ENCODE assay signal across 19 cellular contexts in the genomic region with DNA sequence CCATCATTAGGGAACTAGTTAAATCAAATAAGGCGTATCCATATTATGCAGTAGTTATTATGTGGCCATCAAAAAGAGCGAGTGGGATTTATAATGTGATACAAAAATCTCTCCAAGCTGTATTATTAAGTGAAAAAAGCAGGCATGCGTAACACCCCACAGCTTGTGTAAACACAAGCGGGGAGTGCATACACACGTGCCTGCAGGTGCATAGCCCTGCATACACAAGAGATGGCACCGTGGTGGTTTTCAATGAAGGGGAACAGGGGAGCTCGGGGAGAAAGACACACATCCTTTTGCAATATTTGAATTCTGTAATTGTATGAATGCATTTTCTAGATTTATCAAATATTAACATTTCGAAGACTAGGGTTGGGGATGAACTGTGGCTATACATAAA. TPM values are rescaled to one million over a fixed set of nuclear protein-coding genes. Genes with fewer than 3 reads are reported as not detected.
DNase-seq lines count a peak whose midpoint lies in the region; ATAC-seq and TF ChIP-seq lines count a peak whose summit lies in the region.
"Had no signal": no experiment of that assay in that cellular context is flagged by ENCODE, and none has a peak within 500 bp of the region (broad histone marks: within the 10 kb centered on the region; RNA-seq: fewer than 3 reads in every experiment).

No MANE protein-coding gene starts in this region.

- no peak overlapping the region for H4K5ac ChIP-seq in IMR-90 (ENCODE audit: low read depth, low read length)

- H3K36me3 ChIP-seq in IMR-90 (ENCODE audit: control insufficient read depth, insufficient read depth, low read length), result no peaks in the 10 kb centered on the region
- no peaks in the 10 kb centered on the region for H3K36me3 ChIP-seq in A673 (ENCODE audit: insufficient read depth, low read length, poor library complexity, severe bottlenecking)
- H3K36me3 ChIP-seq: brain microvascular endothelial cell, lower lobe of right lung, neutrophil, stomach had no signal

- TF ChIP-seq POLR2A in IMR-90 (IDR thresholded peaks at IDR 0.05; ENCODE audit: low read depth, low read length), result no peak

- no peak overlapping the region for H2BK15ac ChIP-seq in IMR-90 (ENCODE audit: low read depth, low read length)

- no peak overlapping the region for H2BK120ac ChIP-seq in IMR-90 (ENCODE audit: low read depth, low read length)

- H3K9me3 ChIP-seq in IMR-90 (ENCODE audit: control insufficient read depth, insufficient read depth, low read length) (no peaks in the 10 kb centered on the region), A673 (ENCODE audit: low read depth, low read length, poor library complexity, severe bottlenecking) (no peaks in the 10 kb centered on the region)
- H3K9me3 ChIP-seq: lower lobe of right lung, neutrophil, stomach had no signal

- POLR2A ChIA-PET in IMR-90 (lab: Charles Lee; ENCODE audit: unreplicated experiment) (no interaction called here), A673 (lab: Charles Lee; ENCODE audit: low non-redundant PET) (no interaction called here)

- H3K79me1 ChIP-seq in IMR-90 (ENCODE audit: low read depth in 1 of 2, low read length in 2 of 2), result peaks cover 0 to 11% of the 10 kb centered on the region in 2 experiments; a peak in 2 of 4 replicates

- H3K4me1 Mint-ChIP-seq in nephron progenitor cell, result peaks cover 15% of the 10 kb centered on the region

- DNase-seq in DMS53 treated with DMSO at 0.1 percent for 48 hours (lab: John Stamatoyannopoulos, UW; ENCODE audit: unreplicated experiment) (peak; percentile 32), IMR-90 (no peak), nephron progenitor cell (no peak), A673 (ENCODE audit: low spot score) (no peak), H4 (ENCODE audit: low spot score) (no peak)
- no peak for DNase-seq in activated effector memory CD4-positive, alpha-beta T cell treated with Interleukin-2 at 50 U/mL for 16 hours
- DNase-seq: activated CD4-positive, alpha-beta T cell treated with anti-CD3 and anti-CD28 coated beads, Interleukin-2, amount 50 U/mL, for 4 hours; activated gamma-delta T cell treated with Interleukin-2 at 50 U/mL for 16 hours; brain microvascular endothelial cell; CD4-positive, alpha-beta T cell; effector memory CD4-positive, alpha-beta T cell; HCEC 1CT; lower lobe of right lung; NCI-H446 treated with DMSO at 0.1 percent for 48 hours; stomach had no signal

- H3K56ac ChIP-seq in IMR-90 (ENCODE audit: extremely low read depth, insufficient read depth, low read length), result no peak overlapping the region

- dilution Hi-C loops in IMR-90 (cut with HindIII; ENCODE audit: low sequenced_read_pairs, unreplicated experiment), result no loop called here

- H3K27ac ChIP-seq in IMR-90 (ENCODE audit: insufficient read depth, low read length) (no peak overlapping the region), VCaP (peak overlapping the region; percentile 80; the same call in 1 of the 2 replicates), A673 (ENCODE audit: low read depth, low read length, poor library complexity, severe bottlenecking) (no peak overlapping the region)
- H3K27ac ChIP-seq: brain microvascular endothelial cell, neutrophil had no signal

- no peak overlapping the region for H3K23ac ChIP-seq in IMR-90 (ENCODE audit: low read depth, low read length)

- peaks cover 15% of the 10 kb centered on the region for H3K9me1 ChIP-seq in IMR-90 (ENCODE audit: insufficient read depth, low read length)

- H3K27me3 ChIP-seq in IMR-90 (ENCODE audit: control insufficient read depth, insufficient read depth, low read length) (no peaks in the 10 kb centered on the region), A673 (replicated peaks; ENCODE audit: insufficient read depth, low read depth, low read length, poor library complexity) (peaks cover 10% of the 10 kb centered on the region)
- H3K27me3 ChIP-seq: brain microvascular endothelial cell had no signal

- H3K4me1 ChIP-seq in IMR-90 (ENCODE audit: control insufficient read depth, insufficient read depth, low read length) (peaks cover 14% of the 10 kb centered on the region), A673 (ENCODE audit: insufficient read depth, low read length, poor library complexity, severe bottlenecking) (peaks cover 3% of the 10 kb centered on the region)

- H3K9ac ChIP-seq in IMR-90 (ENCODE audit: low read depth, low read length), result no peak overlapping the region

- peak overlapping the region; percentile 70 for H3K4me3 Mint-ChIP-seq in nephron progenitor cell
- H3K4me3 Mint-ChIP-seq: CD4-positive, alpha-beta T cell had no signal

- no peak overlapping the region for H2AK5ac ChIP-seq in IMR-90 (ENCODE audit: low read depth, low read length)

- WGBS in IMR-90 (ENCODE audit: extremely low coverage in 2 of 2, insufficient read length in 1 of 2), 2 experiments, result no CpG with 5 or more reads among the region's 8 CpGs

- no TSS peak for BruUV-seq in IMR-90 (replicated peaks; lab: Mats Ljungman, UMichigan)
- no TSS peak for BruUV-seq in A673 (replicated peaks; lab: Mats Ljungman, UMichigan)

- no peak overlapping the region for H3K4me2 ChIP-seq in IMR-90 (ENCODE audit: low read depth, low read length)

- TF ChIP-seq RAD21 in IMR-90 (IDR thresholded peaks at IDR 0.05; ENCODE audit: low read length), result no peak

- ATAC-seq in IMR-90 (ENCODE audit: low read depth) (no peak), HG02870 (IDR thresholded peaks at IDR 0.05; ENCODE audit: unreplicated experiment) (no peak)
- ATAC-seq: lower lobe of right lung had no signal

- intact Hi-C loops in IMR-90 (cut with micrococcal nuclease) (no loop called here), A673 (cut with micrococcal nuclease; ENCODE audit: unreplicated experiment) (no loop called here)

- H2BK20ac ChIP-seq in IMR-90 (ENCODE audit: low read depth, low read length), result 0 out of 2 replicates have a peak overlapping the region, but pooled peaks have one; percentile 1

- H3K27me3 Mint-ChIP-seq in nephron progenitor cell (ENCODE audit: low read depth, poor library complexity), result peaks cover 41% of the 10 kb centered on the region

- H3K27ac Mint-ChIP-seq in nephron progenitor cell, result no peak overlapping the region
- H3K27ac Mint-ChIP-seq: CD4-positive, alpha-beta T cell had no signal

- H4K8ac ChIP-seq in IMR-90 (ENCODE audit: low read depth in 2 of 2, low read length in 2 of 2), result peak overlapping the region in 1 of 2 experiments; percentile 85; a peak in 2 of 4 replicates

- no peak overlapping the region for H3K18ac ChIP-seq in IMR-90 (ENCODE audit: low read depth, low read length)

- no peak overlapping the region for H3K4me3 ChIP-seq in IMR-90 (ENCODE audit: insufficient read depth, low read depth, low read length)
- H3K4me3 ChIP-seq in A673 (ENCODE audit: low read depth, low read length, poor library complexity, severe bottlenecking), result no peak overlapping the region

- no peak overlapping the region for H2BK5ac ChIP-seq in IMR-90 (ENCODE audit: low read depth, low read length, poor library complexity, severe bottlenecking)

- no peak overlapping the region for H3K4ac ChIP-seq in IMR-90 (ENCODE audit: low read depth, low read length)

- no peaks in the 10 kb centered on the region for H3K36me3 Mint-ChIP-seq in nephron progenitor cell (ENCODE audit: low read depth)

- CTCF ChIA-PET in IMR-90 (lab: Yijun Ruan, JAX), result no interaction called here
- CTCF ChIA-PET in A673 (lab: Charles Lee), result interaction anchor here (0.8 kb wide), 1 partner anchor 9 kb away, joined by 3 read pairs; no protein-coding TSS in a partner anchor

- peaks cover 7% of the 10 kb centered on the region for H3K9me3 Mint-ChIP-seq in nephron progenitor cell
- H3K9me3 Mint-ChIP-seq: CD4-positive, alpha-beta T cell had no signal

- no peak overlapping the region for H2AFZ ChIP-seq in IMR-90 (replicated peaks; ENCODE audit: low read length, poor library complexity)

- in situ Hi-C loops in IMR-90 (cut with MboI; ENCODE audit: low sequenced_read_pairs), result no loop called here

- H2AK9ac ChIP-seq in IMR-90 (replicated peaks; ENCODE audit: low read depth, low read length, poor library complexity), result no peak overlapping the region

- no peak overlapping the region for H4K91ac ChIP-seq in IMR-90 (ENCODE audit: insufficient read depth, low read depth, low read length)

- no peak overlapping the region for H3K14ac ChIP-seq in IMR-90 (replicated peaks; ENCODE audit: low read depth, low read length)

- no peaks in the 10 kb centered on the region for H4K20me1 ChIP-seq in IMR-90 (ENCODE audit: insufficient read depth, low read length)

- no peak for TF ChIP-seq CTCF in IMR-90 (conservative IDR thresholded peaks at IDR 0.05; ENCODE audit: low read depth, low read length)
- TF ChIP-seq CTCF in VCaP (conservative IDR thresholded peaks at IDR 0.05), result no peak
- TF ChIP-seq CTCF in nephron progenitor cell (IDR thresholded peaks at IDR 0.05), result no peak
- no peak for TF ChIP-seq CTCF in A673 (conservative IDR thresholded peaks at IDR 0.05; ENCODE audit: low read depth, low read length)

TF ChIP-seq in IMR-90, 13 proteins besides CTCF, POLR2A, EP300 and RAD21 (continues in another document):
- no peak for TF ChIP-seq MXI1 (IDR thresholded peaks at IDR 0.05; ENCODE audit: borderline replicate concordance, low read depth, low read length)
- TF ChIP-seq RCOR1 (IDR thresholded peaks at IDR 0.05; ENCODE audit: insufficient replicate concordance, low read length), result no peak
- no peak for TF ChIP-seq BHLHE40 (IDR thresholded peaks at IDR 0.05; ENCODE audit: low read depth, low read length)

RNA-seq across cellular contexts. Expression of a gene that starts 9.2 kb away (rescaled TPM):
- total RNA-seq in IMR-90 (2012; rRNA removed) (5.0 and 5.3 TPM in 2 replicates), A673 (2021) (9.5 and 11.3 TPM in 2 replicates)
- polyA plus RNA-seq in IMR-90 (2012; rRNA removed), result 9.0 and 11.5 TPM in 2 replicates
- 9.8 and 11.1 TPM in 2 replicates for polyA plus RNA-seq in IMR-90 (2012; cell fraction: cytosol; rRNA removed)
- 23.2 and 40.4 TPM in 2 replicates for polyA plus RNA-seq in IMR-90 (2012; cell fraction: nucleus; rRNA removed; ENCODE audit: low replicate concordance)
- 3.3 and 3.6 TPM in 2 replicates for total RNA-seq in H4 (2014; rRNA removed; shearing (Covaris generic))

RNA-seq across cellular contexts. Expression of a gene that starts 14.7 kb away (rescaled TPM):
- total RNA-seq in IMR-90 (2012; rRNA removed) (under 0.01 TPM in 2 replicates), A673 (2021) (0.30 and 0.46 TPM in 2 replicates)
- 0.07 and 0.09 TPM in 2 replicates for polyA plus RNA-seq in IMR-90 (2012; rRNA removed)
- polyA plus RNA-seq in IMR-90 (2012; cell fraction: cytosol; rRNA removed), result 0.05 TPM in 1 of 2 replicates, not detected in the other
- 0.29 and 0.34 TPM in 2 replicates for polyA plus RNA-seq in IMR-90 (2012; cell fraction: nucleus; rRNA removed; ENCODE audit: low replicate concordance)
- 0.04 and 0.19 TPM in 2 replicates for total RNA-seq in H4 (2014; rRNA removed; shearing (Covaris generic))
- total RNA-seq: T-helper 2 cell treated with Interferon-gamma antibody and Interleukin-4, amounts not matched to agents 100 ng/mL and 5 ng/mL, for 36 hours had no signal

RNA-seq across cellular contexts. Expression of a gene that starts 26.1 kb away (rescaled TPM):
- total RNA-seq in IMR-90 (2012; rRNA removed), result 7.8 and 10.2 TPM in 2 replicates
- 3.3 and 4.2 TPM in 2 replicates for polyA plus RNA-seq in IMR-90 (2012; rRNA removed)
- polyA plus RNA-seq in IMR-90 (2012; cell fraction: cytosol; rRNA removed), result 2.0 and 3.7 TPM in 2 replicates
- 0.86 and 2.9 TPM in 2 replicates for polyA plus RNA-seq in IMR-90 (2012; cell fraction: nucleus; rRNA removed; ENCODE audit: low replicate concordance)
- total RNA-seq in A673 (2021), result 2.7 and 5.4 TPM in 2 replicates
- 7.2 and 13.3 TPM in 2 replicates for total RNA-seq in H4 (2014; rRNA removed; shearing (Covaris generic))

RNA-seq across cellular contexts. Expression of a gene that starts 26.2 kb away (rescaled TPM):
- total RNA-seq in IMR-90 (2012; rRNA removed), result not detected in 2 replicates
- polyA plus RNA-seq in IMR-90 (2012; rRNA removed), result not detected in 2 replicates
- polyA plus RNA-seq in IMR-90 (2012; cell fraction: cytosol; rRNA removed), result not detected in 2 replicates
- polyA plus RNA-seq in IMR-90 (2012; cell fraction: nucleus; rRNA removed; ENCODE audit: low replicate concordance), result 0.03 TPM in 1 of 2 replicates, not detected in the other
- not detected in 2 replicates for total RNA-seq in A673 (2021)
- total RNA-seq in H4 (2014; rRNA removed; shearing (Covaris generic)), result 0.35 TPM in 1 of 2 replicates, not detected in the other
- total RNA-seq: CD4-positive, alpha-beta T cell; stomach; T-helper 2 cell treated with Interferon-gamma antibody and Interleukin-4, amounts not matched to agents 100 ng/mL and 5 ng/mL, for 36 hours had no signal
